8 cellular contexts compared by ENCODE assay signal in genomic region chr7:141014091-141014490, GRCh38. TPM values are rescaled to one million over a fixed set of nuclear protein-coding genes. Genes with fewer than 3 reads are reported as not detected.
DNase-seq lines count a peak whose midpoint lies in the region; ATAC-seq and TF ChIP-seq lines count a peak whose summit lies in the region.

No MANE protein-coding gene starts in this region.

- TF ChIP-seq CTCF in mucosa of descending colon (IDR thresholded peaks at IDR 0.05): no peak

- H3K4me3 ChIP-seq in CD4-positive, CD25-positive, alpha-beta regulatory T cell (ENCODE audit: low read depth, low read length): peak overlapping the region; percentile 93
- peak overlapping the region; percentile 50 for H3K4me3 ChIP-seq in mucosa of descending colon

- peaks cover 23% of the 10 kb centered on the region for H3K27me3 Mint-ChIP-seq in CD4-positive, CD25-positive, alpha-beta regulatory T cell
- peaks cover 20% of the 10 kb centered on the region for H3K27me3 Mint-ChIP-seq in dendritic cell treated with granulocyte-macrophage colony-stimulating factor and Interleukin-4, amounts not matched to agents 40 ng/mL and 50 ng/mL, for 4 days

- H3K27me3 ChIP-seq in CD4-positive, CD25-positive, alpha-beta regulatory T cell (ENCODE audit: control insufficient read depth, insufficient read depth, low read length): peaks cover 16% of the 10 kb centered on the region

- H3K9me3 Mint-ChIP-seq in CD4-positive, CD25-positive, alpha-beta regulatory T cell: peaks cover 0 to 6% (median 2%) of the 10 kb centered on the region in 7 donors
- peaks cover 9% of the 10 kb centered on the region for H3K9me3 Mint-ChIP-seq in dendritic cell treated with granulocyte-macrophage colony-stimulating factor and Interleukin-4, amounts not matched to agents 40 ng/mL and 50 ng/mL, for 4 days

- H3K9me3 ChIP-seq in CD4-positive, CD25-positive, alpha-beta regulatory T cell (ENCODE audit: control insufficient read depth in 2 of 2, low read length in 2 of 2): peaks cover 3 to 6% of the 10 kb centered on the region in 2 experiments
- no peaks in the 10 kb centered on the region for H3K9me3 ChIP-seq in mucosa of descending colon

- peaks cover 18% of the 10 kb centered on the region for H3K4me1 ChIP-seq in CD4-positive, CD25-positive, alpha-beta regulatory T cell (ENCODE audit: control insufficient read depth, insufficient read depth, low read length, poor library complexity, severe bottlenecking)
- peaks cover 16% of the 10 kb centered on the region for H3K4me1 ChIP-seq in mucosa of descending colon (ENCODE audit: low read depth)

- H3K4me3 Mint-ChIP-seq in CD4-positive, CD25-positive, alpha-beta regulatory T cell: peak overlapping the region; percentile 87 to 98 (median 96)
- peak overlapping the region; percentile 84 for H3K4me3 Mint-ChIP-seq in dendritic cell treated with granulocyte-macrophage colony-stimulating factor and Interleukin-4, amounts not matched to agents 40 ng/mL and 50 ng/mL, for 4 days

- peak overlapping the region; percentile 98 for H3K27ac ChIP-seq in CD4-positive, CD25-positive, alpha-beta regulatory T cell (ENCODE audit: insufficient read depth, low read length, poor library complexity, severe bottlenecking)

- H3K36me3 ChIP-seq in CD4-positive, CD25-positive, alpha-beta regulatory T cell (ENCODE audit: control insufficient read depth, insufficient read depth, low read length): peaks cover 12% of the 10 kb centered on the region
- no peaks in the 10 kb centered on the region for H3K36me3 ChIP-seq in mucosa of descending colon (ENCODE audit: low read depth)

- peaks cover 4 to 44% (median 32%) of the 10 kb centered on the region in 4 donors for H3K4me1 Mint-ChIP-seq in CD4-positive, CD25-positive, alpha-beta regulatory T cell
- H3K4me1 Mint-ChIP-seq in dendritic cell treated with granulocyte-macrophage colony-stimulating factor and Interleukin-4, amounts not matched to agents 40 ng/mL and 50 ng/mL, for 4 days (ENCODE audit: low read depth): peaks cover 16% of the 10 kb centered on the region

- intact Hi-C loops in dendritic cell treated with granulocyte-macrophage colony-stimulating factor and Interleukin-4, amounts not matched to agents 40 ng/mL and 50 ng/mL, for 4 days (cut with micrococcal nuclease): loop anchor here (1.0 to 10.0 kb wide), 2 partner anchors 89 to 319 kb away; partner anchors contain the start of gene NDUFB2
- intact Hi-C loops in mucosa of descending colon (cut with DNase I, micrococcal nuclease): loop anchor here (5.0 kb wide), 1 partner anchor 202 kb away; no protein-coding TSS in a partner anchor

- no peak for DNase-seq in CD4-positive, CD25-positive, alpha-beta regulatory T cell
- peak; percentile 34 for DNase-seq in NCI-H2029 (lab: John Stamatoyannopoulos, UW)
- peak in 1 of 3 donors; percentile 15 for DNase-seq in mucosa of descending colon
- DNase-seq in DMS114 treated with DMSO at 0.1 percent for 48 hours (lab: John Stamatoyannopoulos, UW; ENCODE audit: unreplicated experiment): no peak
- no peak for DNase-seq in KG1 (lab: John Stamatoyannopoulos, UW)
- DNase-seq in activated CD4-positive, alpha-beta T cell treated with anti-CD3 and anti-CD28 coated beads, Interleukin-2, amount 50 U/mL, for 48 hours: no peak

- H3K36me3 Mint-ChIP-seq in CD4-positive, CD25-positive, alpha-beta regulatory T cell: peaks cover 10% of the 10 kb centered on the region
- peaks cover 24% of the 10 kb centered on the region for H3K36me3 Mint-ChIP-seq in dendritic cell treated with granulocyte-macrophage colony-stimulating factor and Interleukin-4, amounts not matched to agents 40 ng/mL and 50 ng/mL, for 4 days (ENCODE audit: low read depth)

- H3K27ac Mint-ChIP-seq in CD4-positive, CD25-positive, alpha-beta regulatory T cell: peak overlapping the region; percentile 100
- H3K27ac Mint-ChIP-seq in dendritic cell treated with granulocyte-macrophage colony-stimulating factor and Interleukin-4, amounts not matched to agents 40 ng/mL and 50 ng/mL, for 4 days: peak overlapping the region; percentile 90

- ATAC-seq in CD4-positive, CD25-positive, alpha-beta regulatory T cell (ENCODE audit: low read depth in 2 of 2): peak in 1 of 2 donors; percentile 2
- peak; percentile 7 for ATAC-seq in GM21529 (IDR thresholded peaks at IDR 0.05; ENCODE audit: unreplicated experiment)
- ATAC-seq in mucosa of descending colon: peak; percentile 1

RNA-seq across cellular contexts. Expression of gene MRPS33, which starts 0.7 kb away (rescaled TPM):
- total RNA-seq in CD4-positive, CD25-positive, alpha-beta regulatory T cell: 26.2 TPM
- polyA plus RNA-seq in CD4-positive, CD25-positive, alpha-beta regulatory T cell: 10 to 100 TPM; 85.6 to 97.4 (median 96.3) TPM
- total RNA-seq in mucosa of descending colon: 100 to 1,000 TPM in 1 of 3 donors, 10 to 100 TPM in 2; 68.8 to 102 (median 80.1) TPM

RNA-seq across cellular contexts. Expression of gene TMEM178B, which starts 59.8 kb away (rescaled TPM):
- 0.10 TPM for total RNA-seq in CD4-positive, CD25-positive, alpha-beta regulatory T cell
- polyA plus RNA-seq in CD4-positive, CD25-positive, alpha-beta regulatory T cell: not detected
- 1 to 10 TPM in 1 of 3 donors, under 1 TPM in 2; 0.22 to 2.0 (median 0.32) TPM for total RNA-seq in mucosa of descending colon
